In genomic region chr10:75678527-75678926, GRCh38 we compare ENCODE assay signal across 35 cellular contexts.
A peak's percentile ranks its signal among the peaks of the same experiment; 100 is the strongest.
DNase-seq lines count a peak whose midpoint lies in the region; ATAC-seq and TF ChIP-seq lines count a peak whose summit lies in the region.
"Had no signal": no experiment of that assay in that cellular context is flagged by ENCODE, and none has a peak within 500 bp of the region (broad histone marks: within the 10 kb centered on the region; RNA-seq: fewer than 3 reads in every experiment).

No MANE protein-coding gene starts in this region.

- H3K27me3 ChIP-seq in PC-3 (ENCODE audit: low read length) = peaks cover 45% of the 10 kb centered on the region
- H3K27me3 ChIP-seq in neural cell (ENCODE audit: insufficient read depth, low read depth, low read length) = no peaks in the 10 kb centered on the region
- H3K27me3 ChIP-seq in lower lobe of right lung (ENCODE audit: low read depth) = no peaks in the 10 kb centered on the region
- H3K27me3 ChIP-seq: BE2C; BLaER1; BLaER1 treated with 17β-estradiol and CSF1 and Interleukin-3, amounts not matched to agents 10 nM and 100 nM had no signal

- H3K36me3 ChIP-seq in PC-3 (ENCODE audit: low read depth, low read length) (no peaks in the 10 kb centered on the region), neural cell (ENCODE audit: insufficient read depth, low read length) (no peaks in the 10 kb centered on the region), lower lobe of right lung (no peaks in the 10 kb centered on the region)
- H3K36me3 ChIP-seq: BE2C; BLaER1; BLaER1 treated with 17β-estradiol and CSF1 and Interleukin-3, amounts not matched to agents 10 nM and 100 nM had no signal

- peak; percentile 66 for DNase-seq in LNCaP clone FGC (ENCODE audit: low read depth)
- DNase-seq in PC-3 = no peak
- DNase-seq in left colon = no peak
- DNase-seq in lower lobe of right lung = no peak
- no peak for DNase-seq in SIG-M5 (lab: John Stamatoyannopoulos, UW)
- no peak for DNase-seq in activated CD8-positive, alpha-beta memory T cell treated with anti-CD3 and anti-CD28 coated beads, Interleukin-2, amount 10 ng/mL, durations not matched to agents 7 days and 5 days
- DNase-seq in effector CD4-positive, alpha-beta T cell = no peak
- DNase-seq: 8988T; ACHN; AML-193; BE2C; C1 segment of cervical spinal cord; Caco-2; Calu3; CD4-positive, alpha-beta memory T cell; CD4-positive, alpha-beta T cell; CD4-positive, CD25-positive, alpha-beta regulatory T cell; CD8-positive, alpha-beta memory T cell; CD8-positive, alpha-beta T cell; COR-L47; DMS 273 treated with DMSO at 0.1 percent for 48 hours; DMS153; DMS53; DMS79; DMS79 treated with DMSO at 0.1 percent for 48 hours; DND-41; EL had no signal

- TF ChIP-seq EP300 in neural cell (conservative IDR thresholded peaks at IDR 0.05; ENCODE audit: poor library complexity, severe bottlenecking) = peak; percentile 96

- H3K9ac ChIP-seq in PC-3 (ENCODE audit: low read length) = no peak overlapping the region
- no peak overlapping the region for H3K9ac ChIP-seq in neural cell (ENCODE audit: low read length)
- H3K9ac ChIP-seq: BLaER1; BLaER1 treated with 17β-estradiol and CSF1 and Interleukin-3, amounts not matched to agents 10 nM and 100 nM had no signal

- no peak for TF ChIP-seq RAD21 in neural cell (conservative IDR thresholded peaks at IDR 0.05)

- no peak overlapping the region for H2AFZ ChIP-seq in PC-3 (ENCODE audit: low read length)
- H2AFZ ChIP-seq in neural cell (ENCODE audit: low read depth, low read length) = no peak overlapping the region

- no peak overlapping the region for H3K4me2 ChIP-seq in PC-3 (ENCODE audit: low read length)
- no peak overlapping the region for H3K4me2 ChIP-seq in neural cell (ENCODE audit: low read length)
- H3K4me2 ChIP-seq: A549; BLaER1; BLaER1 treated with 17β-estradiol and CSF1 and Interleukin-3, amounts not matched to agents 10 nM and 100 nM had no signal

- H3K79me2 ChIP-seq in PC-3 (ENCODE audit: low read length) (no peaks in the 10 kb centered on the region), neural cell (replicated peaks; ENCODE audit: insufficient read depth, low read length) (no peaks in the 10 kb centered on the region)

- no peak for TF ChIP-seq CTCF in LNCaP clone FGC (IDR thresholded peaks at IDR 0.05; ENCODE audit: control insufficient read depth, extremely low read depth, insufficient read depth)
- no peak for TF ChIP-seq CTCF in PC-3 (conservative IDR thresholded peaks at IDR 0.05; ENCODE audit: low read depth, low read length)
- no peak for TF ChIP-seq CTCF in neural cell (IDR thresholded peaks at IDR 0.05; ENCODE audit: poor library complexity, severe bottlenecking)
- no peak for TF ChIP-seq CTCF in lower lobe of right lung (IDR thresholded peaks at IDR 0.05)

- H3K9me2 ChIP-seq in PC-3 (replicated peaks; ENCODE audit: low read length) (no peaks in the 10 kb centered on the region), neural cell (ENCODE audit: insufficient read depth, low read length) (no peaks in the 10 kb centered on the region)

- H3K4me1 ChIP-seq in PC-3 (ENCODE audit: insufficient read depth, low read length) (no peaks in the 10 kb centered on the region), lower lobe of right lung (no peaks in the 10 kb centered on the region)
- H3K4me1 ChIP-seq: A549; BE2C; BLaER1; BLaER1 treated with 17β-estradiol and CSF1 and Interleukin-3, amounts not matched to agents 10 nM and 100 nM; Caco-2 had no signal

- no peak overlapping the region for H3K27ac Mint-ChIP-seq in activated CD8-positive, alpha-beta memory T cell treated with anti-CD3 and anti-CD28 coated beads, Interleukin-2, amount 10 ng/mL, durations not matched to agents 7 days and 5 days
- H3K27ac Mint-ChIP-seq: B cell; CD14-positive monocyte; CD4-positive, alpha-beta memory T cell; CD4-positive, alpha-beta T cell; CD4-positive, CD25-positive, alpha-beta regulatory T cell; CD8-positive, alpha-beta memory T cell; CD8-positive, alpha-beta T cell had no signal

- H3K9me3 ChIP-seq in PC-3 (ENCODE audit: low read length) = no peaks in the 10 kb centered on the region
- H3K9me3 ChIP-seq in neural cell (ENCODE audit: low read length) = no peaks in the 10 kb centered on the region
- no peaks in the 10 kb centered on the region for H3K9me3 ChIP-seq in lower lobe of right lung
- H3K9me3 ChIP-seq: A549; BE2C; BLaER1; BLaER1 treated with 17β-estradiol and CSF1 and Interleukin-3, amounts not matched to agents 10 nM and 100 nM; Caco-2 had no signal

- H3K4me3 ChIP-seq in LNCaP clone FGC (ENCODE audit: low read depth, low read length) (no peak overlapping the region), PC-3 (ENCODE audit: low read length) (no peak overlapping the region), neural cell (ENCODE audit: low read length) (no peak overlapping the region), lower lobe of right lung (no peak overlapping the region)
- H3K4me3 ChIP-seq: A549; BLaER1; BLaER1 treated with 17β-estradiol and CSF1 and Interleukin-3, amounts not matched to agents 10 nM and 100 nM had no signal

- H3K36me3 Mint-ChIP-seq in activated CD8-positive, alpha-beta memory T cell treated with anti-CD3 and anti-CD28 coated beads, Interleukin-2, amount 10 ng/mL, durations not matched to agents 7 days and 5 days = no peaks in the 10 kb centered on the region
- H3K36me3 Mint-ChIP-seq: CD4-positive, alpha-beta memory T cell; CD4-positive, CD25-positive, alpha-beta regulatory T cell; CD8-positive, alpha-beta memory T cell; CD8-positive, alpha-beta T cell had no signal

- CTCF ChIA-PET in PC-3 (lab: Charles Lee) = no interaction called here
- CTCF ChIA-PET in activated CD8-positive, alpha-beta memory T cell treated with anti-CD3 and anti-CD28 coated beads, Interleukin-2, amount 10 ng/mL, durations not matched to agents 7 days and 5 days (lab: Charles Lee) = no interaction called here

- intact Hi-C loops in PC-3 (cut with micrococcal nuclease) (no loop called here), left colon (cut with DNase I, micrococcal nuclease) (no loop called here), lower lobe of right lung (cut with DNase I) (no loop called here)

- H3K27ac ChIP-seq in PC-3 (ENCODE audit: low read length) (no peak overlapping the region), neural cell (ENCODE audit: low read length) (no peak overlapping the region), lower lobe of right lung (no peak overlapping the region)
- H3K27ac ChIP-seq: 22Rv1; A549; BLaER1; BLaER1 treated with 17β-estradiol and CSF1 and Interleukin-3, amounts not matched to agents 10 nM and 100 nM; C4-2B had no signal

- peak; percentile 44 for ATAC-seq in PC-3
- peak; percentile 37 for ATAC-seq in left colon
- ATAC-seq in lower lobe of right lung = no peak
- no peak for ATAC-seq in activated CD8-positive, alpha-beta memory T cell treated with anti-CD3 and anti-CD28 coated beads, Interleukin-2, amount 10 ng/mL, durations not matched to agents 7 days and 5 days
- ATAC-seq: A549; CD8-positive, alpha-beta T cell had no signal

- BruUV-seq in PC-3 (replicated peaks; lab: Mats Ljungman, UMichigan) = no TSS peak

- H4K20me1 ChIP-seq in PC-3 (ENCODE audit: low read length) (no peaks in the 10 kb centered on the region), neural cell (ENCODE audit: insufficient read depth) (no peaks in the 10 kb centered on the region)
- H4K20me1 ChIP-seq: BLaER1; BLaER1 treated with 17β-estradiol and CSF1 and Interleukin-3, amounts not matched to agents 10 nM and 100 nM had no signal

- POLR2A ChIA-PET in PC-3 (lab: Charles Lee; ENCODE audit: unreplicated experiment) = no interaction called here

- H3K4me3 Mint-ChIP-seq in activated CD8-positive, alpha-beta memory T cell treated with anti-CD3 and anti-CD28 coated beads, Interleukin-2, amount 10 ng/mL, durations not matched to agents 7 days and 5 days = no peak overlapping the region
- H3K4me3 Mint-ChIP-seq: B cell; CD14-positive monocyte; CD4-positive, alpha-beta memory T cell; CD4-positive, alpha-beta T cell; CD4-positive, CD25-positive, alpha-beta regulatory T cell; CD8-positive, alpha-beta memory T cell; CD8-positive, alpha-beta T cell had no signal

- H3K9me3 Mint-ChIP-seq in activated CD8-positive, alpha-beta memory T cell treated with anti-CD3 and anti-CD28 coated beads, Interleukin-2, amount 10 ng/mL, durations not matched to agents 7 days and 5 days (ENCODE audit: low read depth) = no peaks in the 10 kb centered on the region
- H3K9me3 Mint-ChIP-seq: CD14-positive monocyte; CD4-positive, alpha-beta T cell; CD8-positive, alpha-beta memory T cell; CD8-positive, alpha-beta T cell had no signal

- H3F3A ChIP-seq in PC-3 (ENCODE audit: low read length, unreplicated experiment) = no peaks in the 10 kb centered on the region
- H3F3A ChIP-seq in neural cell (ENCODE audit: insufficient read depth, low read length, poor library complexity, severe bottlenecking) = no peaks in the 10 kb centered on the region

- peaks cover 8% of the 10 kb centered on the region for H3K27me3 Mint-ChIP-seq in activated CD8-positive, alpha-beta memory T cell treated with anti-CD3 and anti-CD28 coated beads, Interleukin-2, amount 10 ng/mL, durations not matched to agents 7 days and 5 days

- H3K4me1 Mint-ChIP-seq in activated CD8-positive, alpha-beta memory T cell treated with anti-CD3 and anti-CD28 coated beads, Interleukin-2, amount 10 ng/mL, durations not matched to agents 7 days and 5 days = no peaks in the 10 kb centered on the region
- H3K4me1 Mint-ChIP-seq: B cell; CD14-positive monocyte; CD4-positive, alpha-beta memory T cell; CD4-positive, CD25-positive, alpha-beta regulatory T cell; CD8-positive, alpha-beta memory T cell had no signal

TF ChIP-seq in neural cell, 6 proteins besides CTCF, POLR2A, EP300 and RAD21:
- no peak for TF ChIP-seq TAF1 (IDR thresholded peaks at IDR 0.05; ENCODE audit: low read depth)
- peak; percentile 60 for TF ChIP-seq POLR2AphosphoS5 (IDR thresholded peaks at IDR 0.05)

Comparison
In these comparisons a context has a peak if more than half of its experiments do, and no peak if none do; other contexts are left out.
1. ATAC-seq: peak in PC-3 (single experiment) and left colon (single experiment); none in lower lobe of right lung (0 of 2) and activated CD8-positive, alpha-beta memory T cell treated with anti-CD3 and anti-CD28 coated beads, Interleukin-2, amount 10 ng/mL, durations not matched to agents 7 days and 5 days (single experiment).